In genomic region chr6:158344534-158344933, GRCh38 we compare ENCODE assay signal across 16 cellular contexts.
DNase-seq lines count a peak whose midpoint lies in the region; ATAC-seq, FAIRE-seq and TF ChIP-seq lines count a peak whose summit lies in the region.
"Had no signal": no experiment of that assay in that cellular context is flagged by ENCODE, and none has a peak within 500 bp of the region (broad histone marks: within the 10 kb centered on the region; RNA-seq: fewer than 3 reads in every experiment).

No MANE protein-coding gene starts in this region.

- H3K9me3 Mint-ChIP-seq in stimulated activated naive CD8-positive, alpha-beta T cell treated with anti-CD3 and anti-CD28 coated beads, Interleukin-15, Interleukin-2, amounts not matched to agents 100 ng/mL and 50 ng/mL, for 24 hours: peaks cover 3% of the 10 kb centered on the region

- TF ChIP-seq POLR2A in H54 (IDR thresholded peaks at IDR 0.05; ENCODE audit: low read depth, low read length): no peak

- DNase-seq in stimulated activated naive CD8-positive, alpha-beta T cell treated with anti-CD3 and anti-CD28 coated beads, Interleukin-15, Interleukin-2, amounts not matched to agents 100 U/mL and 50 U/mL, for 24 hours: no peak
- DNase-seq in UCSD-AML1 (lab: John Stamatoyannopoulos, UW; ENCODE audit: unreplicated experiment): no peak
- DNase-seq in NCI-H226: no peak
- no peak for DNase-seq in LoVo (ENCODE audit: low spot score)
- DNase-seq in H54 (ENCODE audit: insufficient read length, low spot score): no peak
- DNase-seq: H7, heart right ventricle, KBM-7, NCI-H1417 treated with DMSO at 0.1 percent for 48 hours, NCI-H446, ovary had no signal

- FAIRE-seq in H54 (lab: Jason Lieb, UNC): no peak
- FAIRE-seq: D721Med, GM19239 had no signal

- no peaks in the 10 kb centered on the region for H3K27me3 Mint-ChIP-seq in stimulated activated naive CD8-positive, alpha-beta T cell treated with anti-CD3 and anti-CD28 coated beads, Interleukin-15, Interleukin-2, amounts not matched to agents 100 ng/mL and 50 ng/mL, for 24 hours

- no peak for ATAC-seq in stimulated activated naive CD8-positive, alpha-beta T cell treated with anti-CD3 and anti-CD28 coated beads, Interleukin-15, Interleukin-2, amounts not matched to agents 100 U/mL and 50 U/mL, for 24 hours
- peak; percentile 78 for ATAC-seq in GM21786 (IDR thresholded peaks at IDR 0.05; ENCODE audit: unreplicated experiment)
- peak; percentile 60 for ATAC-seq in HG03432 (IDR thresholded peaks at IDR 0.05; ENCODE audit: unreplicated experiment)
- ATAC-seq: heart right ventricle had no signal

- peaks cover 31% of the 10 kb centered on the region for H3K36me3 Mint-ChIP-seq in stimulated activated naive CD8-positive, alpha-beta T cell treated with anti-CD3 and anti-CD28 coated beads, Interleukin-15, Interleukin-2, amounts not matched to agents 100 ng/mL and 50 ng/mL, for 24 hours (ENCODE audit: low read depth)

- no peaks in the 10 kb centered on the region for H3K4me1 Mint-ChIP-seq in stimulated activated naive CD8-positive, alpha-beta T cell treated with anti-CD3 and anti-CD28 coated beads, Interleukin-15, Interleukin-2, amounts not matched to agents 100 ng/mL and 50 ng/mL, for 24 hours (ENCODE audit: low read depth)

- H3K4me3 Mint-ChIP-seq in stimulated activated naive CD8-positive, alpha-beta T cell treated with anti-CD3 and anti-CD28 coated beads, Interleukin-15, Interleukin-2, amounts not matched to agents 100 ng/mL and 50 ng/mL, for 24 hours: no peak overlapping the region

- peak overlapping the region; percentile 7 for H3K27ac Mint-ChIP-seq in stimulated activated naive CD8-positive, alpha-beta T cell treated with anti-CD3 and anti-CD28 coated beads, Interleukin-15, Interleukin-2, amounts not matched to agents 100 ng/mL and 50 ng/mL, for 24 hours
